ENCODE assay signal across 8 cellular contexts in the genomic region with DNA sequence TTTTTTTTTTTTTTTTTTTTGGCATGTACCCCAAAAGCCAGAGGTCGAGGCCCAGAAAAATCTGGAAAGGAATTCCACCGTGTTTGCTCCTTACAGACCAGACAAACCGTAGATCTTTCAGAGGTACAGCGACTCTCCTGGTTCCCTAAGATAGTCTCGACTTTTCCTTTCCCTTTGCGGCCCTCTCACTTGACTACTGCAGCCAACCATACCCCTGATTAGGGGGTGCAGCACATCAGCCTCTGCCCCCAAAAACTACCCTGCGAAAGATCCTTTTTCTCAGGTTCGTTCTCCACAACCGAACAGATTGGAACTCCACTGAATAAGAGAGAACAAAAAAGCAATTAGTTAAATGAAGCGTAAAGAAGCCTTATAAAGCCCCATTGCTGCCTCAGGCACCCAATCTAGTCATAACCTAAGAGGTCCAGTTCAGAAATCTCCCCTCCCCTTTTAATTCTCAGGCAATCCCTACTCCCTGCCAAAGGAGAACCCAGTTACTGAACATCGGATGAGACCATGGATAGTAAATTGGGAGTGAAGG. TPM values are rescaled to one million over a fixed set of nuclear protein-coding genes. Genes with fewer than 3 reads are reported as not detected.
A peak's percentile ranks its signal among the peaks of the same experiment; 100 is the strongest.
DNase-seq lines count a peak whose midpoint lies in the region; ATAC-seq and TF ChIP-seq lines count a peak whose summit lies in the region.

No MANE protein-coding gene starts in this region.

- no peaks in the 10 kb centered on the region for H3K79me2 ChIP-seq in DOHH2 (ENCODE audit: control insufficient read depth, low read length)
- no peaks in the 10 kb centered on the region; the same call in 1 of the 2 replicates for H3K79me2 ChIP-seq in SU-DHL-6 (ENCODE audit: insufficient read depth, low read length)

- H4K20me1 ChIP-seq in DOHH2 (ENCODE audit: control insufficient read depth, insufficient read depth, low read depth, low read length): no peaks in the 10 kb centered on the region
- H4K20me1 ChIP-seq in SU-DHL-6 (ENCODE audit: low read depth, low read length): no peaks in the 10 kb centered on the region

- H3F3A ChIP-seq in DOHH2 (ENCODE audit: control insufficient read depth, insufficient read depth) (peaks cover 12% of the 10 kb centered on the region), SU-DHL-6 (ENCODE audit: insufficient read depth) (peaks cover 11% of the 10 kb centered on the region; the same call in 1 of the 2 replicates)

- H3K4me2 ChIP-seq in DOHH2 (ENCODE audit: low read length) (peak overlapping the region; percentile 89), SU-DHL-6 (ENCODE audit: low read depth, low read length, poor library complexity, severe bottlenecking) (peak overlapping the region; percentile 65)

- 27 to 37% (median 28%) methylated on average over 11 of the region's 11 CpGs for WGBS in psoas muscle, 3 donors

- H3K4me3 ChIP-seq in DOHH2 (ENCODE audit: low read length) (peak overlapping the region; percentile 69), H7 (ENCODE audit: insufficient read depth, low read depth, low read length) (peak overlapping the region; percentile 64), SU-DHL-6 (ENCODE audit: insufficient read depth, low read length, poor library complexity, severe bottlenecking) (peak overlapping the region; percentile 46), fibroblast of villous mesenchyme (ENCODE audit: low read depth, low read length) (peak overlapping the region; percentile 79), psoas muscle (peak overlapping the region; percentile 88)

- H3K27ac ChIP-seq in DOHH2 (ENCODE audit: low read depth, low read length): peak overlapping the region; percentile 41
- no peak overlapping the region for H3K27ac ChIP-seq in SU-DHL-6 (ENCODE audit: low read depth, low read length)
- peak overlapping the region; percentile 95 for H3K27ac ChIP-seq in psoas muscle

- peak; percentile 16 to 38 (median 26) for ATAC-seq in psoas muscle

- H3K27me3 ChIP-seq in DOHH2 (ENCODE audit: control insufficient read depth, low read length) (no peaks in the 10 kb centered on the region), H7 (ENCODE audit: control insufficient read depth, insufficient read depth, low read length) (no peaks in the 10 kb centered on the region), SU-DHL-6 (ENCODE audit: low read length) (no peaks in the 10 kb centered on the region), psoas muscle (ENCODE audit: insufficient read depth in 3 of 3, low read length in 2 of 3) (no peaks in the 10 kb centered on the region)

- H3K4me1 ChIP-seq in DOHH2 (ENCODE audit: control insufficient read depth, low read length): peaks cover 37% of the 10 kb centered on the region
- H3K4me1 ChIP-seq in psoas muscle: peaks cover 52% of the 10 kb centered on the region

- H3K36me3 ChIP-seq in DOHH2 (ENCODE audit: control insufficient read depth, low read length): no peaks in the 10 kb centered on the region
- H3K36me3 ChIP-seq in H7 (replicated peaks; ENCODE audit: control insufficient read depth, insufficient read depth, low read length): no peaks in the 10 kb centered on the region
- no peaks in the 10 kb centered on the region for H3K36me3 ChIP-seq in SU-DHL-6 (ENCODE audit: low read length)
- H3K36me3 ChIP-seq in psoas muscle (ENCODE audit: insufficient read depth in 1 of 2, low read depth in 1 of 2): no peaks in the 10 kb centered on the region

- TF ChIP-seq CTCF in DOHH2 (IDR thresholded peaks at IDR 0.05; ENCODE audit: low read depth, low read length, poor library complexity, severe bottlenecking): no peak
- no peak for TF ChIP-seq CTCF in SU-DHL-6 (IDR thresholded peaks at IDR 0.05; ENCODE audit: insufficient read depth, low read length, poor library complexity, severe bottlenecking)
- no peak for TF ChIP-seq CTCF in fibroblast of villous mesenchyme (IDR thresholded peaks at IDR 0.05; ENCODE audit: insufficient read depth, low read depth, low read length)
- no peak for TF ChIP-seq CTCF in psoas muscle (IDR thresholded peaks at IDR 0.05)

- no peak overlapping the region for H2AFZ ChIP-seq in SU-DHL-6 (ENCODE audit: low read depth, low read length, severe bottlenecking)

- DNase-seq in H7: peak; percentile 19
- DNase-seq in fibroblast of villous mesenchyme (ENCODE audit: low read depth): no peak
- no peak for DNase-seq in psoas muscle
- DNase-seq in amniotic stem cell (lab: John Stamatoyannopoulos, UW): no peak
- DNase-seq in NCI-H1092 treated with DMSO at 0.1 percent for 48 hours (lab: John Stamatoyannopoulos, UW): no peak
- DNase-seq in SHP77 treated with DMSO at 0.1 percent for 48 hours (lab: John Stamatoyannopoulos, UW): no peak

- no peak overlapping the region for H3K9ac ChIP-seq in SU-DHL-6 (ENCODE audit: low read length)

- no peaks in the 10 kb centered on the region for H3K9me3 ChIP-seq in DOHH2 (ENCODE audit: control insufficient read depth, insufficient read depth, low read length)
- H3K9me3 ChIP-seq in SU-DHL-6 (ENCODE audit: insufficient read depth, low read length): no peaks in the 10 kb centered on the region
- H3K9me3 ChIP-seq in psoas muscle: no peaks in the 10 kb centered on the region

- H3K9me2 ChIP-seq in DOHH2 (replicated peaks; ENCODE audit: control insufficient read depth, low read length) (no peaks in the 10 kb centered on the region), SU-DHL-6 (replicated peaks; ENCODE audit: insufficient read depth, low read length) (no peaks in the 10 kb centered on the region)

- intact Hi-C loops in psoas muscle (cut with DNase I): loop anchor here in 1 of 2 donors (2.0 kb wide), 1 partner anchor 22 kb away; no protein-coding TSS in a partner anchor

RNA-seq across cellular contexts. Expression of a gene that starts 0.4 kb away (rescaled TPM):
- not detected in 2 replicates for total RNA-seq in H7 (2014; rRNA removed; shearing (Covaris generic))
- 6.9 and 7.1 TPM in 2 replicates for total RNA-seq in fibroblast of villous mesenchyme
- 1 to 10 TPM; 1.2 to 4.9 (median 1.7) TPM for total RNA-seq in psoas muscle
- polyA plus RNA-seq in psoas muscle: 1 to 10 TPM in 2 of 3 donors, under 1 TPM in 1; 0.63 to 2.9 (median 1.3) TPM

RNA-seq across cellular contexts. Expression of a gene that starts 23.2 kb away (rescaled TPM):
- total RNA-seq in H7 (2014; rRNA removed; shearing (Covaris generic)): 53.0 and 58.9 TPM in 2 replicates
- total RNA-seq in fibroblast of villous mesenchyme: 134 and 234 TPM in 2 replicates
- 10 to 100 TPM; 34.2 to 59.0 (median 40.6) TPM for total RNA-seq in psoas muscle
- 10 to 100 TPM; 18.3 to 33.5 (median 28.2) TPM for polyA plus RNA-seq in psoas muscle

RNA-seq across cellular contexts. Expression of a gene that starts 58.1 kb away (rescaled TPM):
- 8.7 and 11.0 TPM in 2 replicates for total RNA-seq in H7 (2014; rRNA removed; shearing (Covaris generic))
- 11.3 and 17.3 TPM in 2 replicates for total RNA-seq in fibroblast of villous mesenchyme
- 10 to 100 TPM; 26.0 to 44.5 (median 32.8) TPM for total RNA-seq in psoas muscle
- 10 to 100 TPM in 2 of 3 donors, 1 to 10 TPM in 1; 9.1 to 24.0 (median 15.8) TPM for polyA plus RNA-seq in psoas muscle
